Comparison of ENCODE assay signal across 20 cellular contexts in the genomic region with DNA sequence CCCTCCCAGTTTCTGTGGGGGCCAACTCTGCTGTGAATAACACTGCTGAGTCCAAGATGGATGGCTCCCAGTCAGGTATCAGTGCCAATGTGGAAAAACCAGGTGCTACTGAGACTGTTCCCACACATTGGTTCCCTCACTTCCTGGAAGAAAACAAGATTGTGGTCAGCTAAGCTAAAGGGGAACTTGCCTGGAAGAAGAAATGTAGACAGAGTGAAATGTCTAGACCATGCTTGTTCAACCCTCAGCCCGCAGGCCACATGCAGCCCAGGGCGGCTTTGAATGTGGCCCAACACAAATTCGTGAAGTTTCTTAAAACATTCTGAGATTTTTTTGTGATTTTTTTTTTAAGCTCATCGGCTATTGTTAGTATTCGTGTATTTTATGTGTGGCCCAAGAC. TPM values are rescaled to one million over a fixed set of nuclear protein-coding genes. Genes with fewer than 3 reads are reported as not detected.
DNase-seq lines count a peak whose midpoint lies in the region; ATAC-seq and TF ChIP-seq lines count a peak whose summit lies in the region.
"Had no signal": no experiment of that assay in that cellular context is flagged by ENCODE, and none has a peak within 500 bp of the region (broad histone marks: within the 10 kb centered on the region; RNA-seq: fewer than 3 reads in every experiment).

No MANE protein-coding gene starts in this region.

- H3K4me3 ChIP-seq in PC-9 (no peak overlapping the region), stomach (no peak overlapping the region)
- H3K4me3 ChIP-seq: GM12878, testis had no signal

- H3K27ac ChIP-seq in PC-9: peak overlapping the region; percentile 82
- H3K27ac ChIP-seq in stomach: no peak overlapping the region
- H3K27ac ChIP-seq: testis had no signal

- H3K36me3 ChIP-seq in PC-9 (ENCODE audit: low read depth) (no peaks in the 10 kb centered on the region), stomach (no peaks in the 10 kb centered on the region)

- H3K27me3 ChIP-seq in PC-9 (ENCODE audit: insufficient read depth, low read depth) (no peaks in the 10 kb centered on the region), stomach (peaks cover 0 to 6% (median 0%) of the 10 kb centered on the region in 3 donors)
- H3K27me3 ChIP-seq: testis had no signal

- no peak for ATAC-seq in GM19463 (IDR thresholded peaks at IDR 0.05; ENCODE audit: unreplicated experiment)
- ATAC-seq in HG03342 (IDR thresholded peaks at IDR 0.05; ENCODE audit: unreplicated experiment): no peak
- ATAC-seq: activated naive CD8-positive, alpha-beta T cell treated with anti-CD3 and anti-CD28 coated beads, Interleukin-2, amount 50 U/mL, for 24 hours; GM12878; left cardiac atrium had no signal

- BruUV-seq in Calu3 (replicated peaks; lab: Mats Ljungman, UMichigan): no TSS peak
- TSS peak; percentile 99 for BruUV-seq in PC-9 (replicated peaks; lab: Mats Ljungman, UMichigan)

- peaks cover 9% of the 10 kb centered on the region for H3K36me3 Mint-ChIP-seq in Calu3 (ENCODE audit: insufficient read depth, unreplicated experiment)

- peaks cover 16% of the 10 kb centered on the region; the same call in 1 of the 2 replicates for H3F3A ChIP-seq in PC-9 (ENCODE audit: insufficient read depth, low read depth)

- no peaks in the 10 kb centered on the region for H3K27me3 Mint-ChIP-seq in Calu3 (ENCODE audit: unreplicated experiment)
- H3K27me3 Mint-ChIP-seq: activated naive CD8-positive, alpha-beta T cell treated with anti-CD3 and anti-CD28 coated beads, Interleukin-2, amount 50 U/mL, for 24 hours had no signal

- no peaks in the 10 kb centered on the region for H4K20me1 ChIP-seq in PC-9 (ENCODE audit: insufficient read depth)

- H3K4me2 ChIP-seq in PC-9: peak overlapping the region; percentile 53

- H2AFZ ChIP-seq in PC-9: peak overlapping the region; percentile 69

- no peak for TF ChIP-seq EP300 in stomach (IDR thresholded peaks at IDR 0.05)

- POLR2A ChIA-PET in PC-9 (lab: Charles Lee; ENCODE audit: unreplicated experiment): interaction anchor here (0.6 to 0.8 kb wide), 2 partner anchors 32 to 392 kb away, joined by 7 to 9 read pairs; no protein-coding TSS in a partner anchor

- H3K9me3 Mint-ChIP-seq in Calu3 (ENCODE audit: low read depth, unreplicated experiment): no peaks in the 10 kb centered on the region
- H3K9me3 Mint-ChIP-seq: activated naive CD8-positive, alpha-beta T cell treated with anti-CD3 and anti-CD28 coated beads, Interleukin-2, amount 50 U/mL, for 24 hours had no signal

- H3K27ac Mint-ChIP-seq in Calu3 (ENCODE audit: unreplicated experiment): peak overlapping the region; percentile 49
- H3K27ac Mint-ChIP-seq: activated naive CD8-positive, alpha-beta T cell treated with anti-CD3 and anti-CD28 coated beads, Interleukin-2, amount 50 U/mL, for 24 hours had no signal

- H3K9me3 ChIP-seq in PC-9 (ENCODE audit: insufficient read depth, low read depth): no peaks in the 10 kb centered on the region; the same call in 1 of the 2 replicates
- peaks cover 0 to 7% (median 0%) of the 10 kb centered on the region in 4 donors for H3K9me3 ChIP-seq in stomach
- H3K9me3 ChIP-seq: testis had no signal

- H3K4me1 ChIP-seq in PC-9 (replicated peaks; ENCODE audit: insufficient read depth): peaks cover 26% of the 10 kb centered on the region
- no peaks in the 10 kb centered on the region for H3K4me1 ChIP-seq in stomach
- H3K4me1 ChIP-seq: testis had no signal

- CTCF ChIA-PET in Calu3 (lab: Charles Lee) (interaction anchor here (1.0 to 1.4 kb wide), 2 partner anchors 29 to 183 kb away, joined by 3 read pairs; a partner anchor contains a TSS), PC-9 (lab: Charles Lee) (no interaction called here)

- DNase-seq in Calu3: no peak
- peak; percentile 50 for DNase-seq in HT-29 (ENCODE audit: low spot score)
- DNase-seq in PC-9: peak in 1 of 2 experiments; percentile 75
- peak; percentile 10 for DNase-seq in iris pigment epithelial cell (ENCODE audit: low read depth)
- DNase-seq in stomach: no peak
- no peak for DNase-seq in SIG-M5 (lab: John Stamatoyannopoulos, UW)
- DNase-seq: activated naive CD8-positive, alpha-beta T cell treated with anti-CD3 and anti-CD28 coated beads, Interleukin-2, amount 50 U/mL, for 24 hours; erythroblast; GDM1; left cardiac atrium; midbrain; NCI-H146; NCI-H2227 treated with DMSO at 0.1 percent for 48 hours; NK-92 treated with Interleukin-12 subunit alpha and Interleukin-12 subunit beta, amount 100 ng/mL, for 24 hours; T-helper 2 cell; testis had no signal

- no peaks in the 10 kb centered on the region for H3K9me2 ChIP-seq in PC-9 (ENCODE audit: insufficient read depth)

- no peaks in the 10 kb centered on the region for H3K79me2 ChIP-seq in PC-9 (ENCODE audit: low read depth)

- no peak for TF ChIP-seq POLR2A in stomach (IDR thresholded peaks at IDR 0.05)

- WGBS in stomach, 5 donors: 86 to 96% (median 92%) methylated on average over 5 of the region's 5 CpGs

- no peak for TF ChIP-seq CTCF in Calu3 (IDR thresholded peaks at IDR 0.05; ENCODE audit: unreplicated experiment)
- no peak for TF ChIP-seq CTCF in PC-9 (conservative IDR thresholded peaks at IDR 0.05)
- no peak for TF ChIP-seq CTCF in stomach (IDR thresholded peaks at IDR 0.05)

- H3K4me1 Mint-ChIP-seq in Calu3 (ENCODE audit: low read depth, unreplicated experiment): peaks cover 17% of the 10 kb centered on the region
- H3K4me1 Mint-ChIP-seq: activated naive CD8-positive, alpha-beta T cell treated with anti-CD3 and anti-CD28 coated beads, Interleukin-2, amount 50 U/mL, for 24 hours; neural crest cell had no signal

- peak overlapping the region; percentile 35 for H3K4me3 Mint-ChIP-seq in Calu3 (ENCODE audit: low read depth, unreplicated experiment)
- H3K4me3 Mint-ChIP-seq: activated naive CD8-positive, alpha-beta T cell treated with anti-CD3 and anti-CD28 coated beads, Interleukin-2, amount 50 U/mL, for 24 hours; neural crest cell had no signal

- intact Hi-C loops in Calu3 (cut with micrococcal nuclease; ENCODE audit: unreplicated experiment): loop anchor here (2.0 kb wide), 1 partner anchor 35 kb away; a partner anchor contains a TSS
- intact Hi-C loops in PC-9 (cut with micrococcal nuclease; ENCODE audit: unreplicated experiment): loop anchor here (1.0 kb wide), 2 partner anchors 28 to 34 kb away; a partner anchor contains a TSS
- intact Hi-C loops in stomach (cut with DNase I; ENCODE audit: low total_unique reads): no loop called here

RNA-seq across cellular contexts. Expression of a gene that starts 28.6 kb away (rescaled TPM):
- total RNA-seq in Calu3 (2022): 42.3 and 43.1 TPM in 2 replicates
- 19.0 and 19.5 TPM in 2 replicates for total RNA-seq in HT-29 (2014; rRNA removed; shearing (Covaris generic))
- 44.6 and 55.4 TPM in 2 replicates for total RNA-seq in PC-9 (2021)
- total RNA-seq in stomach: 10 to 100 TPM in 3 of 5 donors, 1 to 10 TPM in 2; 4.1 to 18.1 (median 14.0) TPM
- polyA plus RNA-seq in stomach: 10 to 100 TPM; 10.5 to 15.6 (median 12.4) TPM

RNA-seq across cellular contexts. Expression of a gene that starts 33.7 kb away (rescaled TPM):
- total RNA-seq in Calu3 (2022): 60.8 and 66.6 TPM in 2 replicates
- 38.6 and 46.7 TPM in 2 replicates for total RNA-seq in HT-29 (2014; rRNA removed; shearing (Covaris generic))
- total RNA-seq in PC-9 (2021): 84.2 and 108 TPM in 2 replicates
- 10 to 100 TPM in 4 of 5 donors, not detected in 1; 17.4 to 30.1 (median 27.7) TPM for total RNA-seq in stomach
- 1 to 10 TPM; 8.1 to 9.5 (median 8.7) TPM for polyA plus RNA-seq in stomach

Comparison
In these comparisons a context has a peak if more than half of its experiments do, and no peak if none do; other contexts are left out.
1. DNase-seq: peak in HT-29 (single experiment) and iris pigment epithelial cell (single experiment); none in Calu3 (single experiment), stomach (single experiment) and SIG-M5 (single experiment).